ENCODE assay signal across 12 cellular contexts in genomic region chr5:176529824-176530195, GRCh38. TPM values are rescaled to one million over a fixed set of nuclear protein-coding genes. Genes with fewer than 3 reads are reported as not detected.
DNase-seq lines count a peak whose midpoint lies in the region; ATAC-seq and TF ChIP-seq lines count a peak whose summit lies in the region.
"Had no signal": no experiment of that assay in that cellular context is flagged by ENCODE, and none has a peak within 500 bp of the region (broad histone marks: within the 10 kb centered on the region; RNA-seq: fewer than 3 reads in every experiment).

No MANE protein-coding gene starts in this region.

- H2AFZ ChIP-seq in DND-41 (ENCODE audit: low read depth, low read length): no peak overlapping the region

- 67 to 77% (median 71%) methylated on average over 7 to 11 of the region's 11 CpGs for WGBS in psoas muscle, 3 donors

- TF ChIP-seq POLR2A in vagina (IDR thresholded peaks at IDR 0.05): no peak

- no peak overlapping the region for H3K4me2 ChIP-seq in DND-41 (ENCODE audit: insufficient read depth, low read length)
- H3K4me2 ChIP-seq: KMS-11 had no signal

- peak; percentile 83 for DNase-seq in DND-41
- DNase-seq in activated CD8-positive, alpha-beta memory T cell treated with anti-CD3 and anti-CD28 coated beads, Interleukin-2, amount 50 U/mL, for 48 hours: peak; percentile 63
- peak; percentile 17 to 82 (median 43) for DNase-seq in mucosa of descending colon
- no peak for DNase-seq in vagina (ENCODE audit: extremely low spot score in 2 of 2)
- no peak for DNase-seq in MCF 10A (ENCODE audit: unreplicated experiment)
- no peak for DNase-seq in psoas muscle
- DNase-seq: caudate nucleus, islet precursor cell, SHP77 treated with DMSO at 0.1 percent for 48 hours had no signal

- H3K36me3 ChIP-seq in DND-41 (ENCODE audit: insufficient read depth, low read length): peaks cover 63% of the 10 kb centered on the region
- H3K36me3 ChIP-seq in mucosa of descending colon (ENCODE audit: low read depth): peaks cover 13% of the 10 kb centered on the region
- H3K36me3 ChIP-seq in vagina: peaks cover 4 to 42% of the 10 kb centered on the region in 2 donors
- H3K36me3 ChIP-seq in psoas muscle (ENCODE audit: insufficient read depth in 1 of 2, low read depth in 1 of 2): peaks cover 7 to 48% of the 10 kb centered on the region in 2 donors

- CTCF ChIA-PET in MCF 10A (lab: Yijun Ruan, JAX): interaction anchor here (1.3 to 4.3 kb wide), 2 partner anchors 36 to 82 kb away, joined by 3 to 15 read pairs; partner anchors contain the start of gene FAF2

- H3K4me1 ChIP-seq in DND-41 (ENCODE audit: insufficient read depth, low read length) (peaks cover 33% of the 10 kb centered on the region), mucosa of descending colon (ENCODE audit: low read depth) (peaks cover 23% of the 10 kb centered on the region), vagina (peaks cover 52% of the 10 kb centered on the region), psoas muscle (peaks cover 18% of the 10 kb centered on the region)

- TF ChIP-seq CTCF in DND-41 (IDR thresholded peaks at IDR 0.05; ENCODE audit: borderline replicate concordance, extremely low read depth, low read length, poor library complexity, severe bottlenecking): no peak
- TF ChIP-seq CTCF in mucosa of descending colon (IDR thresholded peaks at IDR 0.05): no peak
- no peak for TF ChIP-seq CTCF in vagina (IDR thresholded peaks at IDR 0.05)
- TF ChIP-seq CTCF in MCF 10A (IDR thresholded peaks at IDR 0.05; ENCODE audit: unreplicated experiment): no peak
- no peak for TF ChIP-seq CTCF in psoas muscle (IDR thresholded peaks at IDR 0.05)

- H3K9me3 ChIP-seq in DND-41 (ENCODE audit: insufficient read depth, low read length, severe bottlenecking) (no peaks in the 10 kb centered on the region), mucosa of descending colon (no peaks in the 10 kb centered on the region), vagina (no peaks in the 10 kb centered on the region), psoas muscle (no peaks in the 10 kb centered on the region)

- peaks cover 39% of the 10 kb centered on the region for H3K79me2 ChIP-seq in DND-41 (ENCODE audit: insufficient read depth, low read length)

- H3K4me3 ChIP-seq in DND-41 (ENCODE audit: low read depth in 1 of 2, low read length in 2 of 2) (no peak overlapping the region), mucosa of descending colon (no peak overlapping the region), vagina (no peak overlapping the region), psoas muscle (no peak overlapping the region)

- peaks cover 4% of the 10 kb centered on the region for H3K36me3 Mint-ChIP-seq in IgD-negative memory B cell
- H3K36me3 Mint-ChIP-seq in MCF 10A (ENCODE audit: insufficient read depth, unreplicated experiment): peaks cover 50% of the 10 kb centered on the region

- H3K9ac ChIP-seq in DND-41 (ENCODE audit: low read depth, low read length): no peak overlapping the region
- H3K9ac ChIP-seq: KMS-11 had no signal

- H3K4me1 Mint-ChIP-seq in IgD-negative memory B cell: peaks cover 20 to 33% (median 26%) of the 10 kb centered on the region in 3 donors
- H3K4me1 Mint-ChIP-seq in MCF 10A (ENCODE audit: insufficient read depth, unreplicated experiment): peaks cover 17% of the 10 kb centered on the region

- POLR2A ChIA-PET in MCF 10A (lab: Yijun Ruan, JAX): interaction anchor here (0.6 to 1.0 kb wide), 2 partner anchors 13 to 925 kb away, joined by 3 read pairs; no protein-coding TSS in a partner anchor

- H3K27me3 Mint-ChIP-seq in IgD-negative memory B cell (no peaks in the 10 kb centered on the region), MCF 10A (ENCODE audit: insufficient read depth, unreplicated experiment) (no peaks in the 10 kb centered on the region)

- H3K27ac Mint-ChIP-seq in IgD-negative memory B cell: peak overlapping the region; percentile 87 to 94 (median 92)
- no peak overlapping the region for H3K27ac Mint-ChIP-seq in MCF 10A (ENCODE audit: low read depth, unreplicated experiment)

- H3K27me3 ChIP-seq in DND-41 (ENCODE audit: insufficient read depth, low read length, poor library complexity) (no peaks in the 10 kb centered on the region), vagina (no peaks in the 10 kb centered on the region), psoas muscle (ENCODE audit: insufficient read depth in 3 of 3, low read length in 2 of 3) (no peaks in the 10 kb centered on the region)

- no TSS peak for BruUV-seq in MCF 10A (replicated peaks; lab: Mats Ljungman, UMichigan)

- ATAC-seq in DND-41 (ENCODE audit: insufficient read depth, low read depth) (peak; percentile 56), mucosa of descending colon (peak; percentile 19), GM21576 (IDR thresholded peaks at IDR 0.05; ENCODE audit: unreplicated experiment) (no peak), psoas muscle (no peak)

- no peaks in the 10 kb centered on the region for H3K9me3 Mint-ChIP-seq in IgD-negative memory B cell
- no peaks in the 10 kb centered on the region for H3K9me3 Mint-ChIP-seq in MCF 10A (ENCODE audit: unreplicated experiment)

- H3K27ac ChIP-seq in DND-41 (ENCODE audit: low read length): peak overlapping the region; percentile 51; the same call in 1 of the 2 replicates
- no peak overlapping the region for H3K27ac ChIP-seq in vagina
- H3K27ac ChIP-seq in psoas muscle: no peak overlapping the region
- H3K27ac ChIP-seq: KMS-11 had no signal

- intact Hi-C loops in mucosa of descending colon (cut with DNase I, micrococcal nuclease) (no loop called here), vagina (cut with DNase I) (no loop called here), MCF 10A (cut with micrococcal nuclease) (no loop called here), psoas muscle (cut with DNase I) (loop anchor here in 1 of 2 donors (5.0 kb wide), 1 partner anchor 83 kb away; the partner anchor contains the start of gene FAF2)

- H3K4me3 Mint-ChIP-seq in IgD-negative memory B cell: peak overlapping the region; percentile 16 to 79 (median 66)
- H3K4me3 Mint-ChIP-seq in MCF 10A (ENCODE audit: unreplicated experiment): no peak overlapping the region

- peaks cover 54% of the 10 kb centered on the region for H4K20me1 ChIP-seq in DND-41 (ENCODE audit: insufficient read depth, low read length)

RNA-seq across cellular contexts. Expression of gene RNF44, which starts 7.4 kb away (rescaled TPM):
- polyA plus RNA-seq in IgD-negative memory B cell: 6.0 TPM
- total RNA-seq in mucosa of descending colon: 10 to 100 TPM; 70.2 to 98.4 (median 77.6) TPM
- 24.6 TPM for total RNA-seq in vagina
- 45.8 and 60.1 TPM in 2 replicates for total RNA-seq in MCF 10A (2022)
- total RNA-seq in psoas muscle: 10 to 100 TPM; 14.2 to 22.4 (median 16.5) TPM
- polyA plus RNA-seq in psoas muscle: 10 to 100 TPM in 1 of 3 donors, 1 to 10 TPM in 2; 5.6 to 10.1 (median 8.3) TPM

RNA-seq across cellular contexts. Expression of gene CDHR2, which starts 19.3 kb away (rescaled TPM):
- polyA plus RNA-seq in IgD-negative memory B cell (not detected), psoas muscle (under 1 TPM in 2 of 3 donors, not detected in 1; 0.03 to 0.16 TPM)
- total RNA-seq in mucosa of descending colon (100 to 1,000 TPM in 2 of 3 donors, 10 to 100 TPM in 1; 69.0 to 184 (median 107) TPM), vagina (not detected), MCF 10A (2022) (0.09 and 0.39 TPM in 2 replicates), psoas muscle (under 1 TPM in 2 of 4 donors, not detected in 2; 0.13 to 0.30 TPM)

Comparison
In these comparisons a context has a peak if more than half of its experiments do, and no peak if none do; other contexts are left out.
1. ATAC-seq: peak in DND-41 (single experiment) and mucosa of descending colon (single experiment); none in GM21576 (single experiment) and psoas muscle (0 of 4).
2. DNase-seq: peak in DND-41 (single experiment), activated CD8-positive, alpha-beta memory T cell treated with anti-CD3 and anti-CD28 coated beads, Interleukin-2, amount 50 U/mL, for 48 hours (single experiment) and mucosa of descending colon (3 of 3); none in vagina (0 of 2), MCF 10A (single experiment) and psoas muscle (0 of 2).
3. RNA of gene CDHR2, which starts 19.3 kb away (total RNA-seq): 69.0 to 184 TPM in mucosa of descending colon; 0.13 to 0.30 TPM in psoas muscle, 0.09 to 0.39 TPM in MCF 10A and not detected in vagina (single experiment); every median in the first group is over 10 times any median in the second.